10 cellular contexts compared by ENCODE assay signal in the genomic region with DNA sequence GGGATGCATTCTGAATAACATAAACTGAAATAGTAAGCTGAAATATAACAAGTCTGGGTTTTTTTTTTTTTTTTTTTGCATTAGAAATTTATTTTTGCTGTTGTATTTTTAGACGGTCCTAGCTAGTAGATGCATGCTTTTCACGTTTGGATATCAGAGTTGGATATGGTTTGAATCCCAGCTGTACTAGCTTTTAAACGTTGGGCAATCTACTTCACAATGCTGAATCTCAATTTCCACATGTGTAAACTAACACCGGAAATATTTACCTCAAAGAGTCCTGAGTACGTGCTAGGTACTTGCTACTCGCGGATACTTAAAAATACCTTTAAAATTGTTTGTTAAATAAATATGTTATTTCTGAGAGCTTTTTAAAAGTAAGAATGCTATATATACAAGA.
DNase-seq lines count a peak whose midpoint lies in the region; ATAC-seq and TF ChIP-seq lines count a peak whose summit lies in the region.
"Had no signal": no experiment of that assay in that cellular context is flagged by ENCODE, and none has a peak within 500 bp of the region (broad histone marks: within the 10 kb centered on the region; RNA-seq: fewer than 3 reads in every experiment).

No MANE protein-coding gene starts in this region.

- no peak for ATAC-seq in GM19467 (IDR thresholded peaks at IDR 0.05; ENCODE audit: unreplicated experiment)

- H3K27ac ChIP-seq in subcutaneous abdominal adipose tissue (ENCODE audit: low read depth, low read length), result peak overlapping the region; percentile 74

- no peaks in the 10 kb centered on the region for H3K36me3 ChIP-seq in subcutaneous abdominal adipose tissue (ENCODE audit: control insufficient read depth in 5 of 5, insufficient read depth in 5 of 5, low read length in 5 of 5)

- no peaks in the 10 kb centered on the region for H3K9me3 ChIP-seq in subcutaneous abdominal adipose tissue (ENCODE audit: control insufficient read depth in 5 of 5, low read length in 5 of 5)

- DNase-seq in NCI-H2107 (lab: John Stamatoyannopoulos, UW), result peak; percentile 58
- peak; percentile 58 for DNase-seq in choroid plexus epithelial cell (ENCODE audit: low read depth)
- DNase-seq in iris pigment epithelial cell (ENCODE audit: low read depth), result peak; percentile 73
- DNase-seq in DMS 273 (lab: John Stamatoyannopoulos, UW; ENCODE audit: unreplicated experiment), result no peak
- no peak for DNase-seq in iPS-NIHi11 (ENCODE audit: low spot score)
- DNase-seq: activated CD4-positive, alpha-beta T cell treated with anti-CD3 and anti-CD28 coated beads, Interleukin-2, amount 50 U/mL, for 48 hours; NCI-H1048; NCI-H524 treated with DMSO at 0.1 percent for 48 hours had no signal

- H3K4me3 ChIP-seq in choroid plexus epithelial cell (ENCODE audit: low read depth, low read length) (peak overlapping the region; percentile 7), subcutaneous abdominal adipose tissue (ENCODE audit: low read depth in 1 of 5, low read length in 5 of 5) (peak overlapping the region in 2 of 5 donors; percentile 31 to 42)

- TF ChIP-seq CTCF in choroid plexus epithelial cell (conservative IDR thresholded peaks at IDR 0.05; ENCODE audit: low read depth, low read length), result no peak

- peak overlapping the region in 1 of 5 donors; percentile 43 for H3K9ac ChIP-seq in subcutaneous abdominal adipose tissue (ENCODE audit: low read length in 5 of 5)

- peaks cover 0 to 44% (median 24%) of the 10 kb centered on the region in 5 donors for H3K4me1 ChIP-seq in subcutaneous abdominal adipose tissue (ENCODE audit: control insufficient read depth in 5 of 5, insufficient read depth in 5 of 5, low read length in 5 of 5)

- H3K27me3 ChIP-seq in subcutaneous abdominal adipose tissue (ENCODE audit: control insufficient read depth in 5 of 5, insufficient read depth in 4 of 5, low read length in 5 of 5), result no peaks in the 10 kb centered on the region

Comparison
In these comparisons a context has a peak if more than half of its experiments do, and no peak if none do; other contexts are left out.
1. DNase-seq: peak in NCI-H2107 (single experiment), choroid plexus epithelial cell (single experiment) and iris pigment epithelial cell (single experiment); none in DMS 273 (single experiment) and iPS-NIHi11 (single experiment).